Comparison of ENCODE assay signal across 1 cellular context in the genomic region with DNA sequence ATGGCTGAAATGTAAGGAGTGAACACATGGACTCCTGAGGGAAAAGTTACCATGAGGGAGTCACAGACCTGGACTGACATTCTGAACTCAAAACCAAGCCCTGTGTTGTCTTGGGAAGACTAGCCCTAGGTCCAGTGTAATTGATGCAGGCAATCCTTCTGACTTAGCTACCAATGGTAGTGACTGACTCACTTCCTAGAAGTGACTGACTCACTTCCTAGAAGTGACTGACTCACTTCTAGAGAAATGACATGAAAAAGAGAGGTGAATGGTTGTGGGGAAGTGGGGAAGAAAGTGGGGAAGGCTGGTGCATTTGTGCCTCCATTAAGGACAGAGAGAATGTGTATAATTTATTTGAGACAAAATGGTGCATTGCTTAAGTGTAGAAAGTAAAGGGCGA.
TF ChIP-seq lines count a peak whose summit lies in the region.

No MANE protein-coding gene starts in this region.

TF ChIP-seq in H1, 55 proteins besides CTCF, POLR2A, EP300 and RAD21:
- TF ChIP-seq BRCA1 (IDR thresholded peaks at IDR 0.05; ENCODE audit: low read depth, low read length) = no peak
- TF ChIP-seq HDAC2 (IDR thresholded peaks at IDR 0.05; ENCODE audit: borderline replicate concordance in 1 of 2, low read depth in 2 of 2, low read length in 2 of 2) = no peak
- no peak for TF ChIP-seq RXRA (IDR thresholded peaks at IDR 0.05; ENCODE audit: insufficient read depth, low read depth, low read length)
- TF ChIP-seq RFX5 (IDR thresholded peaks at IDR 0.05; ENCODE audit: borderline replicate concordance, low read depth, low read length) = no peak
- TF ChIP-seq KDM4A (IDR thresholded peaks at IDR 0.05; ENCODE audit: low read depth, low read length, severe bottlenecking) = no peak
- TF ChIP-seq BACH1 (IDR thresholded peaks at IDR 0.05; ENCODE audit: low read length) = no peak
- TF ChIP-seq, protein P1, sequence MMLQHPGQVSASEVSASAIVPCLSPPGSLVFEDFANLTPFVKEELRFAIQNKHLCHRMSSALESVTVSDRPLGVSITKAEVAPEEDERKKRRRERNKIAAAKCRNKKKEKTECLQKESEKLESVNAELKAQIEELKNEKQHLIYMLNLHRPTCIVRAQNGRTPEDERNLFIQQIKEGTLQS (IDR thresholded peaks at IDR 0.05; ENCODE audit: insufficient read depth, low read depth, low read length) = no peak
- no peak for TF ChIP-seq NANOG (IDR thresholded peaks at IDR 0.05; ENCODE audit: insufficient read depth, low read depth, low read length, poor library complexity, severe bottlenecking)
- TF ChIP-seq EGR1 (IDR thresholded peaks at IDR 0.05; ENCODE audit: borderline replicate concordance, low read depth, low read length) = no peak
- TF ChIP-seq ASH2L (IDR thresholded peaks at IDR 0.05; ENCODE audit: low read length) = no peak
- no peak for TF ChIP-seq HDAC6 (IDR thresholded peaks at IDR 0.05; ENCODE audit: low read depth, low read length)
- no peak for TF ChIP-seq RBBP5 (IDR thresholded peaks at IDR 0.05; ENCODE audit: borderline replicate concordance, low read depth, low read length)
- TF ChIP-seq GABPA (IDR thresholded peaks at IDR 0.05; ENCODE audit: borderline replicate concordance, insufficient read depth, low read length) = no peak
- no peak for TF ChIP-seq TAF7 (optimal IDR thresholded peaks at IDR 0.05; ENCODE audit: borderline replicate concordance, low read depth, low read length)
- TF ChIP-seq, protein P2, sequence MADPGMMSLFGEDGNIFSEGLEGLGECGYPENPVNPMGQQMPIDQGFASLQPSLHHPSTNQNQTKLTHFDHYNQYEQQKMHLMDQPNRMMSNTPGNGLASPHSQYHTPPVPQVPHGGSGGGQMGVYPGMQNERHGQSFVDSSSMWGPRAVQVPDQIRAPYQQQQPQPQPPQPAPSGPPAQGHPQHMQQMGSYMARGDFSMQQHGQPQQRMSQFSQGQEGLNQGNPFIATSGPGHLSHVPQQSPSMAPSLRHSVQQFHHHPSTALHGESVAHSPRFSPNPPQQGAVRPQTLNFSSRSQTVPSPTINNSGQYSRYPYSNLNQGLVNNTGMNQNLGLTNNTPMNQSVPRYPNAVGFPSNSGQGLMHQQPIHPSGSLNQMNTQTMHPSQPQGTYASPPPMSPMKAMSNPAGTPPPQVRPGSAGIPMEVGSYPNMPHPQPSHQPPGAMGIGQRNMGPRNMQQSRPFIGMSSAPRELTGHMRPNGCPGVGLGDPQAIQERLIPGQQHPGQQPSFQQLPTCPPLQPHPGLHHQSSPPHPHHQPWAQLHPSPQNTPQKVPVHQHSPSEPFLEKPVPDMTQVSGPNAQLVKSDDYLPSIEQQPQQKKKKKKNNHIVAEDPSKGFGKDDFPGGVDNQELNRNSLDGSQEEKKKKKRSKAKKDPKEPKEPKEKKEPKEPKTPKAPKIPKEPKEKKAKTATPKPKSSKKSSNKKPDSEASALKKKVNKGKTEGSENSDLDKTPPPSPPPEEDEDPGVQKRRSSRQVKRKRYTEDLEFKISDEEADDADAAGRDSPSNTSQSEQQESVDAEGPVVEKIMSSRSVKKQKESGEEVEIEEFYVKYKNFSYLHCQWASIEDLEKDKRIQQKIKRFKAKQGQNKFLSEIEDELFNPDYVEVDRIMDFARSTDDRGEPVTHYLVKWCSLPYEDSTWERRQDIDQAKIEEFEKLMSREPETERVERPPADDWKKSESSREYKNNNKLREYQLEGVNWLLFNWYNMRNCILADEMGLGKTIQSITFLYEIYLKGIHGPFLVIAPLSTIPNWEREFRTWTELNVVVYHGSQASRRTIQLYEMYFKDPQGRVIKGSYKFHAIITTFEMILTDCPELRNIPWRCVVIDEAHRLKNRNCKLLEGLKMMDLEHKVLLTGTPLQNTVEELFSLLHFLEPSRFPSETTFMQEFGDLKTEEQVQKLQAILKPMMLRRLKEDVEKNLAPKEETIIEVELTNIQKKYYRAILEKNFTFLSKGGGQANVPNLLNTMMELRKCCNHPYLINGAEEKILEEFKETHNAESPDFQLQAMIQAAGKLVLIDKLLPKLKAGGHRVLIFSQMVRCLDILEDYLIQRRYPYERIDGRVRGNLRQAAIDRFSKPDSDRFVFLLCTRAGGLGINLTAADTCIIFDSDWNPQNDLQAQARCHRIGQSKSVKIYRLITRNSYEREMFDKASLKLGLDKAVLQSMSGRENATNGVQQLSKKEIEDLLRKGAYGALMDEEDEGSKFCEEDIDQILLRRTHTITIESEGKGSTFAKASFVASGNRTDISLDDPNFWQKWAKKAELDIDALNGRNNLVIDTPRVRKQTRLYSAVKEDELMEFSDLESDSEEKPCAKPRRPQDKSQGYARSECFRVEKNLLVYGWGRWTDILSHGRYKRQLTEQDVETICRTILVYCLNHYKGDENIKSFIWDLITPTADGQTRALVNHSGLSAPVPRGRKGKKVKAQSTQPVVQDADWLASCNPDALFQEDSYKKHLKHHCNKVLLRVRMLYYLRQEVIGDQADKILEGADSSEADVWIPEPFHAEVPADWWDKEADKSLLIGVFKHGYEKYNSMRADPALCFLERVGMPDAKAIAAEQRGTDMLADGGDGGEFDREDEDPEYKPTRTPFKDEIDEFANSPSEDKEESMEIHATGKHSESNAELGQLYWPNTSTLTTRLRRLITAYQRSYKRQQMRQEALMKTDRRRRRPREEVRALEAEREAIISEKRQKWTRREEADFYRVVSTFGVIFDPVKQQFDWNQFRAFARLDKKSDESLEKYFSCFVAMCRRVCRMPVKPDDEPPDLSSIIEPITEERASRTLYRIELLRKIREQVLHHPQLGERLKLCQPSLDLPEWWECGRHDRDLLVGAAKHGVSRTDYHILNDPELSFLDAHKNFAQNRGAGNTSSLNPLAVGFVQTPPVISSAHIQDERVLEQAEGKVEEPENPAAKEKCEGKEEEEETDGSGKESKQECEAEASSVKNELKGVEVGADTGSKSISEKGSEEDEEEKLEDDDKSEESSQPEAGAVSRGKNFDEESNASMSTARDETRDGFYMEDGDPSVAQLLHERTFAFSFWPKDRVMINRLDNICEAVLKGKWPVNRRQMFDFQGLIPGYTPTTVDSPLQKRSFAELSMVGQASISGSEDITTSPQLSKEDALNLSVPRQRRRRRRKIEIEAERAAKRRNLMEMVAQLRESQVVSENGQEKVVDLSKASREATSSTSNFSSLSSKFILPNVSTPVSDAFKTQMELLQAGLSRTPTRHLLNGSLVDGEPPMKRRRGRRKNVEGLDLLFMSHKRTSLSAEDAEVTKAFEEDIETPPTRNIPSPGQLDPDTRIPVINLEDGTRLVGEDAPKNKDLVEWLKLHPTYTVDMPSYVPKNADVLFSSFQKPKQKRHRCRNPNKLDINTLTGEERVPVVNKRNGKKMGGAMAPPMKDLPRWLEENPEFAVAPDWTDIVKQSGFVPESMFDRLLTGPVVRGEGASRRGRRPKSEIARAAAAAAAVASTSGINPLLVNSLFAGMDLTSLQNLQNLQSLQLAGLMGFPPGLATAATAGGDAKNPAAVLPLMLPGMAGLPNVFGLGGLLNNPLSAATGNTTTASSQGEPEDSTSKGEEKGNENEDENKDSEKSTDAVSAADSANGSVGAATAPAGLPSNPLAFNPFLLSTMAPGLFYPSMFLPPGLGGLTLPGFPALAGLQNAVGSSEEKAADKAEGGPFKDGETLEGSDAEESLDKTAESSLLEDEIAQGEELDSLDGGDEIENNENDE (IDR thresholded peaks at IDR 0.05; ENCODE audit: insufficient replicate concordance, low read length) = no peak
- no peak for TF ChIP-seq SP2 (IDR thresholded peaks at IDR 0.05; ENCODE audit: low read length)
- TF ChIP-seq SIRT6 (IDR thresholded peaks at IDR 0.05; ENCODE audit: low read length) = no peak
